ENCODE assay signal across 20 cellular contexts in genomic region chr1:203645996-203646395, GRCh38. TPM values are rescaled to one million over a fixed set of nuclear protein-coding genes. Genes with fewer than 3 reads are reported as not detected.
DNase-seq lines count a peak whose midpoint lies in the region; ATAC-seq, FAIRE-seq and TF ChIP-seq lines count a peak whose summit lies in the region.
"Had no signal": no experiment of that assay in that cellular context is flagged by ENCODE, and none has a peak within 500 bp of the region (broad histone marks: within the 10 kb centered on the region; RNA-seq: fewer than 3 reads in every experiment).

No MANE protein-coding gene starts in this region.

- no peak overlapping the region for H2BK5ac ChIP-seq in mesenchymal stem cell (ENCODE audit: low read depth, low read length, poor library complexity, severe bottlenecking)

- peaks cover 22% of the 10 kb centered on the region for H3K36me3 Mint-ChIP-seq in HFFc6 (ENCODE audit: low read depth)

- intact Hi-C loops in K562 (cut with micrococcal nuclease), result no loop called here

- no peak overlapping the region for H2BK120ac ChIP-seq in mesenchymal stem cell (ENCODE audit: low read depth, low read length)

- H3K14ac ChIP-seq in mesenchymal stem cell (ENCODE audit: low read length in 2 of 2), result no peak overlapping the region

- peak overlapping the region; percentile 60 for H3K4me3 Mint-ChIP-seq in HFFc6
- H3K4me3 Mint-ChIP-seq: activated CD8-positive, alpha-beta memory T cell treated with anti-CD3 and anti-CD28 coated beads, Interleukin-2, amount 10 ng/mL, durations not matched to agents 7 days and 5 days; stimulated activated naive CD8-positive, alpha-beta T cell treated with anti-CD3 and anti-CD28 coated beads, Interleukin-15, amount 100 ng/mL, for 72 hours had no signal

- CTCF ChIA-PET in K562 (lab: Yijun Ruan, JAX; ENCODE audit: low intra/inter-chr PET ratio), result no interaction called here

- TF ChIP-seq POLR2A in K562 (conservative IDR thresholded peaks at IDR 0.05) (no peak), suprapubic skin (IDR thresholded peaks at IDR 0.05) (no peak)

- WGBS in K562 (ENCODE audit: insufficient coverage, low coverage, missing lambda C conversion rate), result 75% methylated on average over 2 of the region's 2 CpGs
- 78% methylated on average over 1 of the region's 2 CpGs for WGBS in mesenchymal stem cell
- 92% methylated on average over 2 of the region's 2 CpGs for WGBS in suprapubic skin

- no peak overlapping the region for H2BK15ac ChIP-seq in mesenchymal stem cell (ENCODE audit: low read depth, poor library complexity, severe bottlenecking)

- H3K79me2 ChIP-seq in K562 (ENCODE audit: control insufficient read depth, insufficient read depth, low read length), result no peaks in the 10 kb centered on the region

- no peaks in the 10 kb centered on the region for H3K9me3 Mint-ChIP-seq in HFFc6
- H3K9me3 Mint-ChIP-seq: stimulated activated naive CD8-positive, alpha-beta T cell treated with anti-CD3 and anti-CD28 coated beads, Interleukin-15, amount 100 ng/mL, for 72 hours had no signal

- POLR2A ChIA-PET in K562 (lab: Yijun Ruan, JAX), result interaction anchor here (1.0 kb wide), 1 partner anchor 19 kb away, joined by 3 read pairs; the partner anchor contains the start of gene ATP2B4

- no peak for TF ChIP-seq CTCF in HFFc6 (IDR thresholded peaks at IDR 0.05)
- no peak for TF ChIP-seq CTCF in K562 (IDR thresholded peaks at IDR 0.05 in 2 of 3, conservative IDR thresholded peaks at IDR 0.05 in 1 of 3; ENCODE audit: insufficient read depth in 2 of 3, low read depth in 1 of 3, low read length in 3 of 3)
- no peak for TF ChIP-seq CTCF in suprapubic skin (IDR thresholded peaks at IDR 0.05)

- no peak for FAIRE-seq in K562 (lab: Jason Lieb, UNC)
- FAIRE-seq: endothelial cell of umbilical vein, kidney had no signal

- no peak for ATAC-seq in K562
- no peak for ATAC-seq in HG02938 (IDR thresholded peaks at IDR 0.05; ENCODE audit: unreplicated experiment)
- ATAC-seq: activated CD8-positive, alpha-beta memory T cell treated with anti-CD3 and anti-CD28 coated beads, Interleukin-2, amount 10 ng/mL, durations not matched to agents 7 days and 5 days; stimulated activated naive CD8-positive, alpha-beta T cell treated with anti-CD3 and anti-CD28 coated beads, Interleukin-15, amount 100 ng/mL, for 72 hours had no signal

- no peak overlapping the region for H2AK5ac ChIP-seq in mesenchymal stem cell (ENCODE audit: low read length, severe bottlenecking)

- peak overlapping the region; percentile 97 for H3K27ac Mint-ChIP-seq in HFFc6
- H3K27ac Mint-ChIP-seq: activated CD8-positive, alpha-beta memory T cell treated with anti-CD3 and anti-CD28 coated beads, Interleukin-2, amount 10 ng/mL, durations not matched to agents 7 days and 5 days; stimulated activated naive CD8-positive, alpha-beta T cell treated with anti-CD3 and anti-CD28 coated beads, Interleukin-15, amount 100 ng/mL, for 72 hours had no signal

- H3K9me3 ChIP-seq in K562 (replicated peaks; ENCODE audit: control insufficient read depth, insufficient read depth, low read depth, low read length), result no peaks in the 10 kb centered on the region
- H3K9me3 ChIP-seq in mesenchymal stem cell (ENCODE audit: control insufficient read depth, low read length), result no peaks in the 10 kb centered on the region
- H3K9me3 ChIP-seq in suprapubic skin, result no peaks in the 10 kb centered on the region
- H3K9me3 ChIP-seq: colonic mucosa had no signal

- peaks cover 28% of the 10 kb centered on the region for H3K79me1 ChIP-seq in mesenchymal stem cell (replicated peaks; ENCODE audit: low read length, poor library complexity, severe bottlenecking)

- no peak overlapping the region for H3K4ac ChIP-seq in mesenchymal stem cell (ENCODE audit: low read depth in 1 of 2, low read length in 2 of 2)

- H4K20me1 ChIP-seq in K562 (replicated peaks; ENCODE audit: control insufficient read depth, insufficient read depth, low read length), result 0 out of 2 replicates have a peak, but pooled peaks cover 6% of the 10 kb centered on the region

- no peak overlapping the region for H3K23ac ChIP-seq in mesenchymal stem cell (ENCODE audit: low read length in 2 of 2)

- H4K8ac ChIP-seq in mesenchymal stem cell (ENCODE audit: low read length), result no peak overlapping the region

- no peak overlapping the region for H3K27ac ChIP-seq in K562 (ENCODE audit: extremely low read depth, low read depth, low read length)
- peak overlapping the region; percentile 61 for H3K27ac ChIP-seq in mesenchymal stem cell (ENCODE audit: low read length, poor library complexity, severe bottlenecking)
- peak overlapping the region; percentile 44 for H3K27ac ChIP-seq in suprapubic skin
- H3K27ac ChIP-seq: colonic mucosa had no signal

- H3K9ac ChIP-seq in K562 (ENCODE audit: insufficient read depth in 1 of 2, low read depth in 2 of 2, low read length in 2 of 2), result no peak overlapping the region
- H3K9ac ChIP-seq in mesenchymal stem cell (ENCODE audit: low read length), result peak overlapping the region; percentile 87

- H3K27me3 Mint-ChIP-seq in HFFc6 (ENCODE audit: insufficient read depth), result peaks cover 1% of the 10 kb centered on the region
- H3K27me3 Mint-ChIP-seq: activated CD8-positive, alpha-beta memory T cell treated with anti-CD3 and anti-CD28 coated beads, Interleukin-2, amount 10 ng/mL, durations not matched to agents 7 days and 5 days; stimulated activated naive CD8-positive, alpha-beta T cell treated with anti-CD3 and anti-CD28 coated beads, Interleukin-15, amount 100 ng/mL, for 72 hours had no signal

- H3K4me3 ChIP-seq in K562 (no peak overlapping the region), mesenchymal stem cell (ENCODE audit: insufficient read depth in 1 of 2, low read depth in 1 of 2, low read length in 2 of 2) (no peak overlapping the region), suprapubic skin (no peak overlapping the region)
- H3K4me3 ChIP-seq: colonic mucosa had no signal

- no peaks in the 10 kb centered on the region for H3K9me1 ChIP-seq in K562 (ENCODE audit: control insufficient read depth, insufficient read depth, low read length)

- H3K4me1 ChIP-seq in K562 (replicated peaks in 1 of 2; ENCODE audit: control insufficient read depth in 2 of 2, insufficient read depth in 2 of 2, low read length in 2 of 2) (peaks cover 18 to 39% of the 10 kb centered on the region in 2 experiments), mesenchymal stem cell (ENCODE audit: control insufficient read depth, insufficient read depth, low read depth, low read length) (peaks cover 16% of the 10 kb centered on the region), suprapubic skin (peaks cover 58% of the 10 kb centered on the region)

- DNase-seq in HFFc6, result peak; percentile 51
- DNase-seq in K562 (ENCODE audit: extremely low read depth in 1 of 4, low spot score in 3 of 4), result no peak
- DNase-seq in mesenchymal stem cell, result peak; percentile 57
- no peak for DNase-seq in suprapubic skin (ENCODE audit: low spot score in 2 of 2)
- DNase-seq in NCI-H345 treated with DMSO at 0.1 percent for 48 hours (lab: John Stamatoyannopoulos, UW; ENCODE audit: unreplicated experiment), result no peak
- no peak for DNase-seq in OCI-M2 (lab: John Stamatoyannopoulos, UW; ENCODE audit: unreplicated experiment)
- DNase-seq: activated CD4-positive, alpha-beta T cell treated with anti-CD3 and anti-CD28 coated beads for 1 hour; activated CD8-positive, alpha-beta memory T cell treated with anti-CD3 and anti-CD28 coated beads, Interleukin-2, amount 10 ng/mL, durations not matched to agents 7 days and 5 days; activated naive CD4-positive, alpha-beta T cell; colonic mucosa; head of caudate nucleus; KBM-7; kidney; NCI-H2081 treated with DMSO at 0.1 percent for 48 hours; NCI-H524 treated with DMSO at 0.1 percent for 48 hours; SIG-M5; stimulated activated naive CD8-positive, alpha-beta T cell treated with anti-CD3 and anti-CD28 coated beads, Interleukin-15, amount 100 ng/mL, for 72 hours; T-helper 9 cell had no signal

- H3K36me3 ChIP-seq in K562 (ENCODE audit: control insufficient read depth, insufficient read depth, low read length) (no peaks in the 10 kb centered on the region), mesenchymal stem cell (ENCODE audit: control insufficient read depth in 1 of 2, insufficient read depth in 2 of 2, low read depth in 1 of 2, low read length in 2 of 2) (peaks cover 0 to 33% of the 10 kb centered on the region in 2 experiments), suprapubic skin (no peaks in the 10 kb centered on the region)
- H3K36me3 ChIP-seq: colonic mucosa had no signal

- in situ Hi-C loops in K562 (cut with MboI), result no loop called here

- TF ChIP-seq EP300 in K562 (IDR thresholded peaks at IDR 0.05; ENCODE audit: low read length), result no peak
- TF ChIP-seq EP300 in suprapubic skin (IDR thresholded peaks at IDR 0.05), result no peak

- H2AFZ ChIP-seq in K562 (ENCODE audit: low read depth, low read length) (no peak overlapping the region), mesenchymal stem cell (ENCODE audit: low read depth, low read length) (no peak overlapping the region)

- BruUV-seq in K562 (replicated peaks; lab: Mats Ljungman, UMichigan), result no TSS peak

- TF ChIP-seq RAD21 in K562 (CRISPR knock-in tag; conservative IDR thresholded peaks at IDR 0.05 in 1 of 2, IDR thresholded peaks at IDR 0.05 in 1 of 2), result no peak

- H3K4me1 Mint-ChIP-seq in HFFc6 (ENCODE audit: low read depth), result peaks cover 83% of the 10 kb centered on the region

- H3K4me2 ChIP-seq in K562 (ENCODE audit: insufficient read depth, low read length) (no peak overlapping the region), mesenchymal stem cell (ENCODE audit: low read length, poor library complexity, severe bottlenecking) (no peak overlapping the region)

- H2BK12ac ChIP-seq in mesenchymal stem cell (ENCODE audit: low read length in 2 of 2), result no peak overlapping the region

- H3K27me3 ChIP-seq in K562 (ENCODE audit: control insufficient read depth in 2 of 2, insufficient read depth in 2 of 2, low read length in 2 of 2), result no peaks in the 10 kb centered on the region; a peak in 1 of 5 replicates
- no peaks in the 10 kb centered on the region for H3K27me3 ChIP-seq in mesenchymal stem cell (ENCODE audit: control insufficient read depth in 1 of 2, insufficient read depth in 1 of 2, low read length in 2 of 2)
- H3K27me3 ChIP-seq in suprapubic skin, result no peaks in the 10 kb centered on the region
- H3K27me3 ChIP-seq: colonic mucosa had no signal

- H4K91ac ChIP-seq in mesenchymal stem cell (ENCODE audit: low read length), result no peak overlapping the region

- H3K18ac ChIP-seq in mesenchymal stem cell (ENCODE audit: low read depth in 1 of 2, low read length in 2 of 2), result no peak overlapping the region

RNA-seq across cellular contexts. Expression of gene ATP2B4, which starts 19.4 kb away (rescaled TPM):
- 100 to 1,000 TPM; 199 to 243 (median 221) TPM for total RNA-seq in HFFc6 (2021; fragmentation: NEBNext Ultra II Directional; extraction: Animal tissue kit (Norgen Biotek cat#: 25700))
- 99.9 and 127 TPM in 2 replicates for total RNA-seq in K562 (2011; cell fraction: chromatin; rRNA removed; ENCODE audit: low replicate concordance)
- total RNA-seq in K562 (2011; cell fraction: nucleolus; rRNA removed), result 72.9 and 73.4 TPM in 2 replicates
- 89.0 and 95.0 TPM in 2 replicates for total RNA-seq in K562 (2011; cell fraction: nucleoplasm; rRNA removed)
- total RNA-seq in K562 (2014; rRNA removed) (15.6 and 16.2 TPM in 2 replicates), K562 (2014; rRNA removed; fragmentation: Illumina TruSeq; extraction: Trizol) (18.2 and 19.7 TPM in 2 replicates), K562 (2015; rRNA removed; fragmentation: Illumina TruSeq; extraction: Trizol) (22.8 and 24.3 TPM in 2 replicates), K562 (2021) (24.2 and 26.3 TPM in 2 replicates), suprapubic skin (100 to 1,000 TPM; 164 to 220 (median 166) TPM)
- polyA plus RNA-seq in K562 (2011; rRNA removed) (38.5 and 40.6 TPM in 2 replicates), K562 (2014; fragmentation: Illumina TruSeq; extraction: Trizol) (24.4 and 28.7 TPM in 2 replicates), K562 (2014; fragmentation: Nextera tagmentation; extraction: Ambion mirVana) (10 to 100 TPM; 10.3 to 11.3 TPM), K562 (2014; rRNA removed) (20.2 and 21.7 TPM in 2 replicates)
- polyA plus RNA-seq in K562 (2011; cell fraction: cytosol; rRNA removed), result 22.6 and 31.8 TPM in 2 replicates
- 65.0 and 81.5 TPM in 2 replicates for polyA plus RNA-seq in K562 (2011; cell fraction: nucleus; rRNA removed)
- 19.0 and 22.9 TPM in 2 replicates for polyA plus RNA-seq in K562 (2012)
- polyA minus RNA-seq in K562 (2011; rRNA and poly(A)+ RNA removed), result 90.3 and 109 TPM in 2 replicates
- 46.4 and 53.4 TPM in 2 replicates for polyA minus RNA-seq in K562 (2011; cell fraction: cytosol; rRNA and poly(A)+ RNA removed)
- polyA minus RNA-seq in K562 (2011; cell fraction: nucleus; rRNA and poly(A)+ RNA removed), result 27.2 and 48.3 TPM in 2 replicates
- polyA plus RNA-seq in mesenchymal stem cell (2013, experiment 1 of 2), result 58.0 TPM
- polyA plus RNA-seq in mesenchymal stem cell (2013, experiment 2 of 2), result 58.7 TPM

Comparison
In these comparisons a context has a peak if more than half of its experiments do, and no peak if none do; other contexts are left out.
1. DNase-seq: peak in HFFc6 (single experiment) and mesenchymal stem cell (single experiment); none in K562 (0 of 4), suprapubic skin (0 of 2), NCI-H345 treated with DMSO at 0.1 percent for 48 hours (single experiment) and OCI-M2 (single experiment).